8 cellular contexts compared by ENCODE assay signal in genomic region chr2:64609229-64609994, GRCh38.
DNase-seq lines count a peak whose midpoint lies in the region; ATAC-seq and TF ChIP-seq lines count a peak whose summit lies in the region.

No MANE protein-coding gene starts in this region.

- no peaks in the 10 kb centered on the region for H3K36me3 ChIP-seq in brain microvascular endothelial cell (replicated peaks)

- DNase-seq in SKM-1 treated with dmso at 0.1 percent for 144 hours (lab: John Stamatoyannopoulos, UW; ENCODE audit: unreplicated experiment) (peak; percentile 51), SKM-1 (lab: John Stamatoyannopoulos, UW; ENCODE audit: unreplicated experiment) (no peak), T-helper 9 cell (peak; percentile 61), brain microvascular endothelial cell (no peak), iris pigment epithelial cell (ENCODE audit: low read depth) (peak; percentile 53), NCI-H82 treated with DMSO at 0.1 percent for 48 hours (lab: John Stamatoyannopoulos, UW; ENCODE audit: unreplicated experiment) (no peak)
- peak; percentile 10 to 55 for DNase-seq in stimulated activated CD4-positive, alpha-beta T cell treated with anti-CD3 and anti-CD28 coated beads, Interleukin-1b, Interleukin-23, amount 100 ng/mL, for 1 hour (ENCODE audit: low read depth in 2 of 2)

- ATAC-seq in HG03280 (IDR thresholded peaks at IDR 0.05; ENCODE audit: unreplicated experiment): peak; percentile 53

- TF ChIP-seq CTCF in brain microvascular endothelial cell (IDR thresholded peaks at IDR 0.05; ENCODE audit: low read depth, low read length, missing control alignments): peak; percentile 25

- in situ Hi-C loops in brain microvascular endothelial cell (cut with HindIII; ENCODE audit: low pct_ligation_motif_present, low sequenced_read_pairs): no loop called here

- peaks cover 10% of the 10 kb centered on the region for H3K27me3 ChIP-seq in brain microvascular endothelial cell (replicated peaks)

- H3K4me3 ChIP-seq in brain microvascular endothelial cell (ENCODE audit: low read depth, low read length): peak overlapping the region; percentile 47

- no peak overlapping the region for H3K27ac ChIP-seq in brain microvascular endothelial cell

Comparison
In these comparisons a context has a peak if more than half of its experiments do, and no peak if none do; other contexts are left out.
1. DNase-seq: peak in SKM-1 treated with dmso at 0.1 percent for 144 hours (single experiment), T-helper 9 cell (single experiment), iris pigment epithelial cell (single experiment) and stimulated activated CD4-positive, alpha-beta T cell treated with anti-CD3 and anti-CD28 coated beads, Interleukin-1b, Interleukin-23, amount 100 ng/mL, for 1 hour (2 of 2); none in SKM-1 (single experiment), brain microvascular endothelial cell (single experiment) and NCI-H82 treated with DMSO at 0.1 percent for 48 hours (single experiment).